ENCODE assay signal across 10 cellular contexts in genomic region chr3:25820372-25820771, GRCh38. TPM values are rescaled to one million over a fixed set of nuclear protein-coding genes. Genes with fewer than 3 reads are reported as not detected.
A peak's percentile ranks its signal among the peaks of the same experiment; 100 is the strongest.
DNase-seq lines count a peak whose midpoint lies in the region; ATAC-seq and TF ChIP-seq lines count a peak whose summit lies in the region.
"Had no signal": no experiment of that assay in that cellular context is flagged by ENCODE, and none has a peak within 500 bp of the region (broad histone marks: within the 10 kb centered on the region; RNA-seq: fewer than 3 reads in every experiment).

No MANE protein-coding gene starts in this region.

- no peak overlapping the region for H3K4me3 ChIP-seq in heart left ventricle
- H3K4me3 ChIP-seq in right atrium auricular region: no peak overlapping the region
- H3K4me3 ChIP-seq in SJSA1: no peak overlapping the region

- peaks cover 6% of the 10 kb centered on the region for H3K4me1 Mint-ChIP-seq in type B pancreatic cell (ENCODE audit: unreplicated experiment)
- H3K4me1 Mint-ChIP-seq: CD8-positive, alpha-beta memory T cell had no signal

- DNase-seq in heart left ventricle: no peak
- no peak for DNase-seq in right atrium auricular region (ENCODE audit: low spot score)
- DNase-seq in SJSA1 (ENCODE audit: low read depth in 1 of 2, low spot score in 2 of 2): peak; percentile 73 to 76
- peak; percentile 65 for DNase-seq in glomerular endothelial cell (ENCODE audit: extremely low read depth, low read depth, low spot score)
- DNase-seq in type B pancreatic cell (ENCODE audit: extremely low spot score, unreplicated experiment): no peak
- no peak for DNase-seq in activated naive CD4-positive, alpha-beta T cell (lab: John Stamatoyannopoulos, UW)
- DNase-seq: CD8-positive, alpha-beta memory T cell had no signal

- H3K4me1 ChIP-seq in heart left ventricle (no peaks in the 10 kb centered on the region), right atrium auricular region (no peaks in the 10 kb centered on the region), SJSA1 (replicated peaks) (peaks cover 14% of the 10 kb centered on the region)
- H3K4me1 ChIP-seq: parathyroid adenoma had no signal

- H3K27ac ChIP-seq in heart left ventricle: no peak overlapping the region
- H3K27ac ChIP-seq in right atrium auricular region: no peak overlapping the region
- peak overlapping the region; percentile 55 for H3K27ac ChIP-seq in SJSA1
- H3K27ac ChIP-seq: parathyroid adenoma had no signal

- intact Hi-C loops in heart left ventricle (cut with DNase I): no loop called here

- no peak overlapping the region for H3K4me3 Mint-ChIP-seq in type B pancreatic cell
- H3K4me3 Mint-ChIP-seq: CD8-positive, alpha-beta memory T cell had no signal

- H3K36me3 ChIP-seq in heart left ventricle (no peaks in the 10 kb centered on the region), right atrium auricular region (no peaks in the 10 kb centered on the region), SJSA1 (no peaks in the 10 kb centered on the region)

- TF ChIP-seq CTCF in heart left ventricle (IDR thresholded peaks at IDR 0.05) (no peak), right atrium auricular region (IDR thresholded peaks at IDR 0.05) (no peak), type B pancreatic cell (conservative IDR thresholded peaks at IDR 0.05) (no peak)

- peak overlapping the region; percentile 52 for H3K27ac Mint-ChIP-seq in type B pancreatic cell
- H3K27ac Mint-ChIP-seq: CD8-positive, alpha-beta memory T cell had no signal

- ATAC-seq in heart left ventricle: peak; percentile 52 to 68 (median 63)
- no peak for ATAC-seq in GM19324 (IDR thresholded peaks at IDR 0.05; ENCODE audit: low FRiP score, unreplicated experiment)
- ATAC-seq in HG02623 (IDR thresholded peaks at IDR 0.05; ENCODE audit: unreplicated experiment): no peak

- TF ChIP-seq POLR2A in heart left ventricle (IDR thresholded peaks at IDR 0.05): no peak

- H3K9me3 ChIP-seq in heart left ventricle: peaks cover 0 to 8% (median 0%) of the 10 kb centered on the region in 12 donors
- H3K9me3 ChIP-seq in right atrium auricular region: peaks cover 0 to 8% of the 10 kb centered on the region in 2 donors
- H3K9me3 ChIP-seq in SJSA1 (replicated peaks): no peaks in the 10 kb centered on the region

- peaks cover 12% of the 10 kb centered on the region for H3K27me3 Mint-ChIP-seq in type B pancreatic cell

- no peaks in the 10 kb centered on the region for H3K36me3 Mint-ChIP-seq in type B pancreatic cell
- H3K36me3 Mint-ChIP-seq: CD8-positive, alpha-beta memory T cell had no signal

- peaks cover 4% of the 10 kb centered on the region for H3K9me3 Mint-ChIP-seq in type B pancreatic cell
- H3K9me3 Mint-ChIP-seq: CD8-positive, alpha-beta memory T cell had no signal

- H3K27me3 ChIP-seq in heart left ventricle (no peaks in the 10 kb centered on the region), right atrium auricular region (no peaks in the 10 kb centered on the region), SJSA1 (replicated peaks) (no peaks in the 10 kb centered on the region)

RNA-seq across cellular contexts. Expression of gene OXSM, which starts 30.5 kb away (rescaled TPM):
- total RNA-seq in heart left ventricle (10 to 100 TPM in 7 of 9 donors, 1 to 10 TPM in 2; 7.3 to 18.5 (median 13.7) TPM), right atrium auricular region (10 to 100 TPM; 12.9 to 17.2 TPM), glomerular endothelial cell (8.9 and 26.9 TPM in 2 replicates), type B pancreatic cell (ENCODE audit: low replicate concordance) (12.4 and 15.2 TPM in 2 replicates)
- 10 to 100 TPM; 15.0 to 21.8 TPM for polyA plus RNA-seq in heart left ventricle
- total RNA-seq in SJSA1 (2014; rRNA removed; shearing (Covaris generic)): 6.2 and 12.2 TPM in 2 replicates

RNA-seq across cellular contexts. Expression of gene NGLY1, which starts 37.1 kb away (rescaled TPM):
- total RNA-seq in heart left ventricle (10 to 100 TPM; 18.5 to 41.0 (median 31.0) TPM), right atrium auricular region (10 to 100 TPM; 20.2 to 21.8 TPM), glomerular endothelial cell (22.2 and 25.6 TPM in 2 replicates), type B pancreatic cell (ENCODE audit: low replicate concordance) (34.4 and 38.9 TPM in 2 replicates)
- 10 to 100 TPM; 22.3 to 40.2 TPM for polyA plus RNA-seq in heart left ventricle
- total RNA-seq in SJSA1 (2014; rRNA removed; shearing (Covaris generic)): 14.1 and 24.7 TPM in 2 replicates

Comparison
In these comparisons a context has a peak if more than half of its experiments do, and no peak if none do; other contexts are left out.
1. ATAC-seq: peak in heart left ventricle (4 of 4); none in GM19324 (single experiment) and HG02623 (single experiment).
2. DNase-seq: peak in SJSA1 (2 of 2) and glomerular endothelial cell (single experiment); none in heart left ventricle (0 of 5), right atrium auricular region (single experiment), type B pancreatic cell (single experiment) and activated naive CD4-positive, alpha-beta T cell (0 of 4).